In the genomic region with DNA sequence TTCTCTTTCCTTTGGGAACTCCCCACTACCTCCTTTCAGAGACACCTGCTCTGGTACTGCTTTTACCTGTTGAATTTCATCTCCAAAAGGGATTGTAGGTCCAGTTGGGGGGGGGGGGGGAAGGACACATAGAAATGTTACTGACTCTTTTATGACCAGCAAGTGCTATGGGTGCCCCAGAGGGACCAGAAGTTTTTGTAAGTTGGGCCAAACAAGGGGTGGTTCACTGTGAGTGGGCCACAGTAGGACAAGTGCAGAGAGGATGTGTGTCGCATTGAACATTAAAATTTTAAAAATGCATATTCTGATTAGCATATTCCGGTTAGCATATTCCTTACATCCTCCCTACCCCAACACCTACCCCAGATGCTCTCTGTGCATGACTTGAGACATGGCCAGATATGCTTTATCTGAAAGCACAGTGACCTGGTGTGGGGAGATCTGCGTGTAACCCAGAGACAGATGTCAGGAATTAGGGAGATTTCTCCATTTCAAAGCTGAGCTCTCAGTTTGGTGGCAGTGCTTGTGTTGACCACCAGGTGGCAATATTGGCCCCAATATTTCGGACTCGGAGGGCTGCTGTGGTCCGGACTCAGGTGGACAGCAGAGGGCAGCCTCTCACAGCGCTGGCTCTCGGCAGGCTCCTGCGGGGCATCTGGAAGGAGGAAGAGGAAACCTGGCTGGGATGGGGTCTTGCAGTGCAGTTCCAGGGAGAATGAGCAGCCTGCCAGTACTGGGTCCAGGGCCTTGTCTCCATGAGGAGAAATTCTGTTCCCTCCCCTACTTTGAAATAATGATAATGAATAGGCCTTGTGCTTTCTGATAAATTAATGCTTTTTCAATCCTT, we compare ENCODE assay signal across 8 cellular contexts. TPM values are rescaled to one million over a fixed set of nuclear protein-coding genes. Genes with fewer than 3 reads are reported as not detected.
DNase-seq lines count a peak whose midpoint lies in the region; ATAC-seq and TF ChIP-seq lines count a peak whose summit lies in the region.

No MANE protein-coding gene starts in this region.

- CTCF ChIA-PET in Caco-2 (lab: Charles Lee) = interaction anchor here (0.6 to 4.1 kb wide), 50 partner anchors 8 to 1733 kb away, joined by 3 to 176 read pairs (median 4); a partner anchor contains a TSS

- no peaks in the 10 kb centered on the region for H3K9me3 ChIP-seq in Caco-2
- H3K9me3 ChIP-seq in Karpas-422 (ENCODE audit: low read length) = no peaks in the 10 kb centered on the region

- H3K4me3 ChIP-seq in Caco-2 (ENCODE audit: low read depth, low read length) = no peak overlapping the region
- H3K4me3 ChIP-seq in Karpas-422 (ENCODE audit: low read length) = no peak overlapping the region
- no peak overlapping the region for H3K4me3 ChIP-seq in epithelial cell of esophagus (ENCODE audit: low read length)

- POLR2A ChIA-PET in Caco-2 (lab: Charles Lee) = interaction anchor here (0.5 to 0.6 kb wide), 2 partner anchors 94 to 205 kb away, joined by 3 to 7 read pairs; no protein-coding TSS in a partner anchor

- peak overlapping the region; percentile 82 for H2AFZ ChIP-seq in Karpas-422 (ENCODE audit: low read length)

- no peak overlapping the region for H3K27ac Mint-ChIP-seq in Caco-2 (ENCODE audit: unreplicated experiment)

- no peak overlapping the region for H3K4me3 Mint-ChIP-seq in Caco-2 (ENCODE audit: unreplicated experiment)

- no peaks in the 10 kb centered on the region for H3K27me3 Mint-ChIP-seq in Caco-2 (ENCODE audit: insufficient read depth, unreplicated experiment)

- H4K20me1 ChIP-seq in Karpas-422 (ENCODE audit: insufficient read depth, low read depth, low read length) = no peaks in the 10 kb centered on the region

- H3K79me2 ChIP-seq in Karpas-422 (ENCODE audit: low read length) = no peaks in the 10 kb centered on the region

- H3K36me3 Mint-ChIP-seq in Caco-2 (ENCODE audit: insufficient read depth, unreplicated experiment) = peaks cover 6% of the 10 kb centered on the region

- no peak overlapping the region for H3K27ac ChIP-seq in Karpas-422 (ENCODE audit: low read length)

- DNase-seq in Caco-2 (peak; percentile 88 to 89), Karpas-422 (peak; percentile 96), OCI-M2 (lab: John Stamatoyannopoulos, UW; ENCODE audit: unreplicated experiment) (peak; percentile 68), activated T-cell treated with anti-CD3 and anti-CD28 coated beads for 4 hours (peak; percentile 60), epithelial cell of esophagus (ENCODE audit: low read depth) (peak; percentile 82), mucosa of gallbladder (ENCODE audit: low spot score) (peak; percentile 91)
- DNase-seq in stimulated activated CD8-positive, alpha-beta memory T cell treated with anti-CD3 and anti-CD28 coated beads, Interleukin-4, amount 100 ng/mL, for 48 hours = peak; percentile 87

- H3K4me2 ChIP-seq in Karpas-422 (ENCODE audit: low read depth, low read length, poor library complexity, severe bottlenecking) = peak overlapping the region; percentile 47

- H3K9me2 ChIP-seq in Karpas-422 (replicated peaks; ENCODE audit: insufficient read depth, low read length) = no peaks in the 10 kb centered on the region

- TF ChIP-seq CTCF in Caco-2 (IDR thresholded peaks at IDR 0.05; ENCODE audit: insufficient read depth in 1 of 2, low read depth in 1 of 2, low read length in 1 of 2, severe bottlenecking in 1 of 2, unreplicated experiment in 1 of 2) (peak; percentile 96 to 99), epithelial cell of esophagus (IDR thresholded peaks at IDR 0.05; ENCODE audit: insufficient read depth, low read depth, low read length, missing control alignments) (peak; percentile 100)

- intact Hi-C loops in Caco-2 (cut with micrococcal nuclease; ENCODE audit: unreplicated experiment) = loop anchor here (1.0 to 5.0 kb wide), 3 partner anchors 63 to 182 kb away; a partner anchor contains a TSS

- H3K27me3 ChIP-seq in Caco-2 (replicated peaks; ENCODE audit: control insufficient read depth, insufficient read depth, low read length) (no peaks in the 10 kb centered on the region), Karpas-422 (ENCODE audit: low read length) (no peaks in the 10 kb centered on the region)

- H3K36me3 ChIP-seq in Caco-2 (ENCODE audit: control insufficient read depth, insufficient read depth, low read length) = no peaks in the 10 kb centered on the region
- H3K36me3 ChIP-seq in Karpas-422 (ENCODE audit: insufficient read depth, low read length) = no peaks in the 10 kb centered on the region

- H3K4me1 ChIP-seq in Caco-2 (no peaks in the 10 kb centered on the region), Karpas-422 (ENCODE audit: low read length) (peaks cover 24% of the 10 kb centered on the region)

- no TSS peak for BruUV-seq in Caco-2 (replicated peaks; lab: Mats Ljungman, UMichigan)

- H3K9ac ChIP-seq in Karpas-422 (ENCODE audit: low read length) = peak overlapping the region; percentile 14

- no peaks in the 10 kb centered on the region for H3K9me3 Mint-ChIP-seq in Caco-2 (ENCODE audit: unreplicated experiment)

- peak; percentile 74 for ATAC-seq in GM21528 (IDR thresholded peaks at IDR 0.05; ENCODE audit: low FRiP score, unreplicated experiment)

- H3K4me1 Mint-ChIP-seq in Caco-2 (ENCODE audit: low read depth, unreplicated experiment) = peaks cover 7% of the 10 kb centered on the region

RNA-seq across cellular contexts. Expression of a gene that starts 1.6 kb away (rescaled TPM):
- total RNA-seq in Caco-2 (2022) (not detected in 2 replicates), mucosa of gallbladder (0.20 TPM)
- 0.11 TPM in 1 of 2 replicates, not detected in the other for total RNA-seq in Karpas-422 (2014; rRNA removed; shearing (Covaris generic); ENCODE audit: low replicate concordance)

RNA-seq across cellular contexts. Expression of a gene that starts 15.8 kb away (rescaled TPM):
- not detected in 2 replicates for total RNA-seq in Caco-2 (2022)
- not detected in 2 replicates for total RNA-seq in Karpas-422 (2014; rRNA removed; shearing (Covaris generic); ENCODE audit: low replicate concordance)
- not detected for total RNA-seq in mucosa of gallbladder

RNA-seq across cellular contexts. Expression of a gene that starts 25.3 kb away (rescaled TPM):
- total RNA-seq in Caco-2 (2022) (46.3 and 52.0 TPM in 2 replicates), mucosa of gallbladder (46.1 TPM)
- 52.6 and 69.3 TPM in 2 replicates for total RNA-seq in Karpas-422 (2014; rRNA removed; shearing (Covaris generic); ENCODE audit: low replicate concordance)

RNA-seq across cellular contexts. Expression of a gene that starts 25.7 kb away (rescaled TPM):
- 193 and 201 TPM in 2 replicates for total RNA-seq in Caco-2 (2022)
- 125 and 159 TPM in 2 replicates for total RNA-seq in Karpas-422 (2014; rRNA removed; shearing (Covaris generic); ENCODE audit: low replicate concordance)
- total RNA-seq in mucosa of gallbladder = 196 TPM
